ENCODE assay signal across 1 cellular context in the genomic region with DNA sequence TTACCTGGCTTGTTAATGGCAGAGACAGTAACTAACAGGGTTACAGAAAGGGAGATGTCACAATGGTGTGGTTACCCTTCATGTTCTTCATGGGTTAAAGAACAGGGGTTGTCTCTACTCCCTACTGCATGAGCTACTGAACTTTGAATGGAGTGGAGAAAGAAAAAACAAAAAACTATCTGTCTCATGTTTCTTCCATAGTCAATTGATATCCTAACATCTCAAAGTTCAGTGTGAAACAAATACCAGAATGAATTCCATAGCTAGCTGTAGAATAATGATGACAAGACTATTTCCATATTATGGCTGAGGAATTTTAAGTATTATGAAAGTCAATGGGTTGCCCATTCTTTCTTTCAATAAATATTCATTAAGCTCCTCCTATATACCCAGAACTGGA.
TF ChIP-seq lines count a peak whose summit lies in the region.

No MANE protein-coding gene starts in this region.

TF ChIP-seq in HepG2, 621 proteins besides CTCF, POLR2A, EP300 and RAD21 (continued from another document and continues in another):
- TF ChIP-seq ATF3 (CRISPR knock-in tag; IDR thresholded peaks at IDR 0.05) (no peak), EZH2 (conservative IDR thresholded peaks at IDR 0.05; ENCODE audit: low read depth, low read length) (no peak), TBL1XR1 (IDR thresholded peaks at IDR 0.05; ENCODE audit: borderline replicate concordance, low read length, partially characterized antibody) (peak; percentile 42), ZFP82 (CRISPR knock-in tag; IDR thresholded peaks at IDR 0.05; ENCODE audit: borderline replicate concordance) (no peak), KLF6 (CRISPR knock-in tag; IDR thresholded peaks at IDR 0.05) (no peak), PHB2 (IDR thresholded peaks at IDR 0.05; ENCODE audit: partially characterized antibody) (no peak), ZNF335 (CRISPR knock-in tag; IDR thresholded peaks at IDR 0.05) (no peak), ZNF317 (CRISPR knock-in tag; IDR thresholded peaks at IDR 0.05) (no peak), UBTF (CRISPR knock-in tag; IDR thresholded peaks at IDR 0.05) (no peak), ATF7 (IDR thresholded peaks at IDR 0.05) (no peak), ATF7 (CRISPR knock-in tag; IDR thresholded peaks at IDR 0.05) (no peak), ZNF34 (CRISPR knock-in tag; IDR thresholded peaks at IDR 0.05; ENCODE audit: borderline replicate concordance) (no peak), ZNF737 (CRISPR knock-in tag; IDR thresholded peaks at IDR 0.05; ENCODE audit: borderline replicate concordance) (no peak), TBP (CRISPR knock-in tag; IDR thresholded peaks at IDR 0.05) (no peak), LCORL (IDR thresholded peaks at IDR 0.05) (no peak), LCORL (CRISPR knock-in tag; IDR thresholded peaks at IDR 0.05) (no peak), ZC3H13 (CRISPR knock-in tag; IDR thresholded peaks at IDR 0.05) (no peak), ZNF709 (CRISPR knock-in tag; IDR thresholded peaks at IDR 0.05) (no peak), ZNF792 (CRISPR knock-in tag; IDR thresholded peaks at IDR 0.05) (no peak), ELF1 (CRISPR knock-in tag; IDR thresholded peaks at IDR 0.05) (no peak), PHF20 (CRISPR knock-in tag; IDR thresholded peaks at IDR 0.05) (no peak), EEA1 (CRISPR knock-in tag; IDR thresholded peaks at IDR 0.05; ENCODE audit: borderline replicate concordance) (no peak), ZNF501 (CRISPR knock-in tag; IDR thresholded peaks at IDR 0.05) (no peak), SIX1 (CRISPR knock-in tag; IDR thresholded peaks at IDR 0.05; ENCODE audit: borderline replicate concordance) (peak; percentile 93), SMAD3 (CRISPR knock-in tag; IDR thresholded peaks at IDR 0.05) (no peak), ZKSCAN1 (IDR thresholded peaks at IDR 0.05; ENCODE audit: low read length) (no peak), DRAP1 (CRISPR knock-in tag; IDR thresholded peaks at IDR 0.05) (no peak)
- TF ChIP-seq, protein P1, sequence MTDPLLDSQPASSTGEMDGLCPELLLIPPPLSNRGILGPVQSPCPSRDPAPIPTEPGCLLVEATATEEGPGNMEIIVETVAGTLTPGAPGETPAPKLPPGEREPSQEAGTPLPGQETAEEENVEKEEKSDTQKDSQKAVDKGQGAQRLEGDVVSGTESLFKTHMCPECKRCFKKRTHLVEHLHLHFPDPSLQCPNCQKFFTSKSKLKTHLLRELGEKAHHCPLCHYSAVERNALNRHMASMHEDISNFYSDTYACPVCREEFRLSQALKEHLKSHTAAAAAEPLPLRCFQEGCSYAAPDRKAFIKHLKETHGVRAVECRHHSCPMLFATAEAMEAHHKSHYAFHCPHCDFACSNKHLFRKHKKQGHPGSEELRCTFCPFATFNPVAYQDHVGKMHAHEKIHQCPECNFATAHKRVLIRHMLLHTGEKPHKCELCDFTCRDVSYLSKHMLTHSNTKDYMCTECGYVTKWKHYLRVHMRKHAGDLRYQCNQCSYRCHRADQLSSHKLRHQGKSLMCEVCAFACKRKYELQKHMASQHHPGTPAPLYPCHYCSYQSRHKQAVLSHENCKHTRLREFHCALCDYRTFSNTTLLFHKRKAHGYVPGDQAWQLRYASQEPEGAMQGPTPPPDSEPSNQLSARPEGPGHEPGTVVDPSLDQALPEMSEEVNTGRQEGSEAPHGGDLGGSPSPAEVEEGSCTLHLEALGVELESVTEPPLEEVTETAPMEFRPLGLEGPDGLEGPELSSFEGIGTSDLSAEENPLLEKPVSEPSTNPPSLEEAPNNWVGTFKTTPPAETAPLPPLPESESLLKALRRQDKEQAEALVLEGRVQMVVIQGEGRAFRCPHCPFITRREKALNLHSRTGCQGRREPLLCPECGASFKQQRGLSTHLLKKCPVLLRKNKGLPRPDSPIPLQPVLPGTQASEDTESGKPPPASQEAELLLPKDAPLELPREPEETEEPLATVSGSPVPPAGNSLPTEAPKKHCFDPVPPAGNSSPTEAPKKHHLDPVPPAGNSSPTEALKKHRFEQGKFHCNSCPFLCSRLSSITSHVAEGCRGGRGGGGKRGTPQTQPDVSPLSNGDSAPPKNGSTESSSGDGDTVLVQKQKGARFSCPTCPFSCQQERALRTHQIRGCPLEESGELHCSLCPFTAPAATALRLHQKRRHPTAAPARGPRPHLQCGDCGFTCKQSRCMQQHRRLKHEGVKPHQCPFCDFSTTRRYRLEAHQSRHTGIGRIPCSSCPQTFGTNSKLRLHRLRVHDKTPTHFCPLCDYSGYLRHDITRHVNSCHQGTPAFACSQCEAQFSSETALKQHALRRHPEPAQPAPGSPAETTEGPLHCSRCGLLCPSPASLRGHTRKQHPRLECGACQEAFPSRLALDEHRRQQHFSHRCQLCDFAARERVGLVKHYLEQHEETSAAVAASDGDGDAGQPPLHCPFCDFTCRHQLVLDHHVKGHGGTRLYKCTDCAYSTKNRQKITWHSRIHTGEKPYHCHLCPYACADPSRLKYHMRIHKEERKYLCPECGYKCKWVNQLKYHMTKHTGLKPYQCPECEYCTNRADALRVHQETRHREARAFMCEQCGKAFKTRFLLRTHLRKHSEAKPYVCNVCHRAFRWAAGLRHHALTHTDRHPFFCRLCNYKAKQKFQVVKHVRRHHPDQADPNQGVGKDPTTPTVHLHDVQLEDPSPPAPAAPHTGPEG (CRISPR knock-in tag; IDR thresholded peaks at IDR 0.05), result 0 out of 2 replicates have a peak, but pooled peaks have one; percentile 29
- TF ChIP-seq, protein P2, sequence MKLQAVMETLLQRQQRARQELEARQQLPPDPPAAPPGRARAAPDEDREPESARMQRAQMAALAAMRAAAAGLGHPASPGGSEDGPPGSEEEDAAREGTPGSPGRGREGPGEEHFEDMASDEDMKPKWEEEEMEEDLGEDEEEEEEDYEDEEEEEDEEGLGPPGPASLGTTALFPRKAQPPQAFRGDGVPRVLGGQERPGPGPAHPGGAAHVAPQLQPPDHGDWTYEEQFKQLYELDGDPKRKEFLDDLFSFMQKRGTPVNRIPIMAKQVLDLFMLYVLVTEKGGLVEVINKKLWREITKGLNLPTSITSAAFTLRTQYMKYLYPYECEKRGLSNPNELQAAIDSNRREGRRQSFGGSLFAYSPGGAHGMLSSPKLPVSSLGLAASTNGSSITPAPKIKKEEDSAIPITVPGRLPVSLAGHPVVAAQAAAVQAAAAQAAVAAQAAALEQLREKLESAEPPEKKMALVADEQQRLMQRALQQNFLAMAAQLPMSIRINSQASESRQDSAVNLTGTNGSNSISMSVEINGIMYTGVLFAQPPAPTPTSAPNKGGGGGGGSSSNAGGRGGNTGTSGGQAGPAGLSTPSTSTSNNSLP (IDR thresholded peaks at IDR 0.05; ENCODE audit: low read depth, low read length), result peak; percentile 88; the same call in 1 of the 2 replicates
- TF ChIP-seq, protein P3, sequence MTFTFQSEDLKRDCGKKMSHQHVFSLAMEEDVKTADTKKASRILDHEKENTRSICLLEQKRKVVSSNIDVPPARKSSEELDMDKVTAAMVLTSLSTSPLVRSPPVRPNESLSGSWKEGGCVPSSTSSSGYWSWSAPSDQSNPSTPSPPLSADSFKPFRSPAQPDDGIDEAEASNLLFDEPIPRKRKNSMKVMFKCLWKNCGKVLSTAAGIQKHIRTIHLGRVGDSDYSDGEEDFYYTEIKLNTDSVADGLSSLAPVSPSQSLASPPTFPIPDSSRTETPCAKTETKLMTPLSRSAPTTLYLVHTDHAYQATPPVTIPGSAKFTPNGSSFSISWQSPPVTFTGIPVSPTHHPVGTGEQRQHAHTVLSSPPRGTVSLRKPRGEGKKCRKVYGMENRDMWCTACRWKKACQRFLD (CRISPR knock-in tag; IDR thresholded peaks at IDR 0.05; ENCODE audit: borderline replicate concordance), result no peak
- TF ChIP-seq, protein P4, sequence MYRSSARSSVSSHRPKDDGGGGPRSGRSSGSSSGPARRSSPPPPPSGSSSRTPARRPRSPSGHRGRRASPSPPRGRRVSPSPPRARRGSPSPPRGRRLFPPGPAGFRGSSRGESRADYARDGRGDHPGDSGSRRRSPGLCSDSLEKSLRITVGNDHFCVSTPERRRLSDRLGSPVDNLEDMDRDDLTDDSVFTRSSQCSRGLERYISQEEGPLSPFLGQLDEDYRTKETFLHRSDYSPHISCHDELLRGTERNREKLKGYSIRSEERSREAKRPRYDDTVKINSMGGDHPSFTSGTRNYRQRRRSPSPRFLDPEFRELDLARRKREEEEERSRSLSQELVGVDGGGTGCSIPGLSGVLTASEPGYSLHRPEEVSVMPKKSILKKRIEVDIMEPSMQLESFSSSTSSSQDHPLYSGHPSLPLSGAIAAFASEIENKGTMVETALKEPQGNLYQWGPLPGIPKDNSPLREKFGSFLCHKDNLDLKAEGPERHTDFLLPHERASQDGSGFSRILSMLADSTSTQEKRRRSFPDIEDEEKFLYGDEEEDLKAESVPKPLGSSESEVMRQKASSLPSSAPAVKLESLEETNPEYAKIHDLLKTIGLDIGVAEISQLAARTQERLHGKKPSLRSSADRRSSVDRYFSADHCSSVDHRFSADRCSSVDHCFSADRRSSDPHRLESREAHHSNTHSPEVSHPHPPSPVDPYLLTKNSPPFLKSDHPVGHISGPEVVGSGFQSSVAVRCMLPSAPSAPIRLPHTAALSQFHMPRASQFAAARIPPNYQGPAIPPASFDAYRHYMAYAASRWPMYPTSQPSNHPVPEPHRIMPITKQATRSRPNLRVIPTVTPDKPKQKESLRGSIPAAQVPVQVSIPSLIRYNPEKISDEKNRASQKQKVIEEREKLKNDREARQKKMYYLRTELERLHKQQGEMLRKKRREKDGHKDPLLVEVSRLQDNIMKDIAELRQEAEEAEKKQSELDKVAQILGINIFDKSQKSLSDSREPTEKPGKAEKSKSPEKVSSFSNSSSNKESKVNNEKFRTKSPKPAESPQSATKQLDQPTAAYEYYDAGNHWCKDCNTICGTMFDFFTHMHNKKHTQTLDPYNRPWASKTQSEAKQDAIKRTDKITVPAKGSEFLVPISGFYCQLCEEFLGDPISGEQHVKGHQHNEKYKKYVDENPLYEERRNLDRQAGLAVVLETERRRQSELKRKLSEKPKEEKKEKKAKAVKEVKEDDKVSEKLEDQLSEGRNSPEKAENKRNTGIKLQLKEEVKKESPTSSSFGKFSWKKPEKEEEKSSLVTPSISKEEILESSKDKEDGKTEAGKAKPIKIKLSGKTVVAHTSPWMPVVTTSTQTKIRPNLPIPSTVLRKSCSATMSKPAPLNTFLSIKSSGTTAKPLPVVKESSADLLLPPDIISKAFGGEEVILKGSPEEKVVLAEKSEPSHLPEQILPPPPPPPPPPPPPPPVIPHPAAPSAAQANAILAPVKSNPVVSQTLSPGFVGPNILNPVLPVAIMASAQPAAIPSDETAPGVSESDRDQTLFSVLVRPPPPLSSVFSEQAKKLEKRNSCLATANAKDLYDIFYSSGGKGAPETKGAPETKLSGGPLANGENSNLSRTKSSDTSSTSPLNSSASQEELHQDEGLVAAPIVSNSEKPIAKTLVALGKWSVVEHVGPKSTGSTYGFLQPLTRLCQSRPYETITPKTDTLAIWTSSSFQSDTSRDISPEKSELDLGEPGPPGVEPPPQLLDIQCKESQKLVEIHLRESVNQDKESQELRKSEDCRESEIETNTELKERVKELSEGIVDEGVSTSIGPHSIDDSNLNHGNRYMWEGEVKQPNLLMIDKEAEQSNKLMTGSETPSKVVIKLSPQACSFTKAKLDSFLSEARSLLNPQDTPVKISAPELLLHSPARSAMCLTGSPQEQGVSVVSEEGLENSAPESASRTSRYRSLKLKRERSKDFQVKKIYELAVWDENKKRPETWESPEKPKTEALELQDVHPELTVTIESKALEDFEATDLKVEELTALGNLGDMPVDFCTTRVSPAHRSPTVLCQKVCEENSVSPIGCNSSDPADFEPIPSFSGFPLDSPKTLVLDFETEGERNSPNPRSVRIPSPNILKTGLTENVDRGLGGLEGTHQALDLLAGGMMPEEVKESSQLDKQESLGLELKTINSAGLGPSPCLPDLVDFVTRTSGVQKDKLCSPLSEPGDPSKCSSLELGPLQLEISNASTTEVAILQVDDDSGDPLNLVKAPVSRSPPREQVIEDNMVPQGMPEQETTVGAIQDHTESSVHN (CRISPR knock-in tag; IDR thresholded peaks at IDR 0.05), result no peak
- TF ChIP-seq, protein P5, sequence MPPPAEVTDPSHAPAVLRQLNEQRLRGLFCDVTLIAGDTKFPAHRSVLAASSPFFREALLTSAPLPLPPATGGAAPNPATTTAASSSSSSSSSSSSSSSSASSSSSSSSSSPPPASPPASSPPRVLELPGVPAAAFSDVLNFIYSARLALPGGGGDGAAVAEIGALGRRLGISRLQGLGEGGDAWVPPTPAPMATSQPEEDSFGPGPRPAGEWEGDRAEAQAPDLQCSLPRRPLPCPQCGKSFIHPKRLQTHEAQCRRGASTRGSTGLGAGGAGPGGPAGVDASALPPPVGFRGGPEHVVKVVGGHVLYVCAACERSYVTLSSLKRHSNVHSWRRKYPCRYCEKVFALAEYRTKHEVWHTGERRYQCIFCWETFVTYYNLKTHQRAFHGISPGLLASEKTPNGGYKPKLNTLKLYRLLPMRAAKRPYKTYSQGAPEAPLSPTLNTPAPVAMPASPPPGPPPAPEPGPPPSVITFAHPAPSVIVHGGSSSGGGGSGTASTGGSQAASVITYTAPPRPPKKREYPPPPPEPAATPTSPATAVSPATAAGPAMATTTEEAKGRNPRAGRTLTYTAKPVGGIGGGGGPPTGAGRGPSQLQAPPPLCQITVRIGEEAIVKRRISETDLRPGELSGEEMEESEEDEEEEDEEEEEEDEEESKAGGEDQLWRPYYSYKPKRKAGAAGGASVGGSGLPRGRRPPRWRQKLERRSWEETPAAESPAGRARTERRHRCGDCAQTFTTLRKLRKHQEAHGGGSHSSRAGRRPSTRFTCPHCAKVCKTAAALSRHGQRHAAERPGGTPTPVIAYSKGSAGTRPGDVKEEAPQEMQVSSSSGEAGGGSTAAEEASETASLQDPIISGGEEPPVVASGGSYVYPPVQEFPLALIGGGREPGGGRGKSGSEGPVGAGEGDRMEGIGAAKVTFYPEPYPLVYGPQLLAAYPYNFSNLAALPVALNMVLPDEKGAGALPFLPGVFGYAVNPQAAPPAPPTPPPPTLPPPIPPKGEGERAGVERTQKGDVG (CRISPR knock-in tag; IDR thresholded peaks at IDR 0.05; ENCODE audit: borderline replicate concordance), result no peak
